ENCODE assay signal across 23 cellular contexts in the genomic region with DNA sequence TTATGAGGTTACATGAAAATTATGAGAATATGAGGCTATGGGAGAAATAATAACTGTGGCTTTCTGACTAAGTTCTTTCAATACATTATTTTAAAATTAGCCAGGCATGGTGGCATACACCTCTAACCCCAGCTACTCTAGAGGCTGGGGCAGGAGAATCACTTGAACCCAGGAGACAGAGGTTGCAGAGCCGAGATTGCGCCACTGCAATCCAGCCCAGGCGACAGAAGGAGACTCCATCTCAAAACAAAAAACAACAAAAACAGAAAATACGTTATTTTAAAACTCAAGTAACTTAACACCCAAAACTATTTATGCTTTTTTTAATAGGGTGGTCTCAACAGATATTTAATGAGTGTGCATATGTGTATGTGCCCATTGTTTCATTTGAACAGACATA. TPM values are rescaled to one million over a fixed set of nuclear protein-coding genes. Genes with fewer than 3 reads are reported as not detected.
DNase-seq lines count a peak whose midpoint lies in the region; ATAC-seq and TF ChIP-seq lines count a peak whose summit lies in the region.
"Had no signal": no experiment of that assay in that cellular context is flagged by ENCODE, and none has a peak within 500 bp of the region (broad histone marks: within the 10 kb centered on the region; RNA-seq: fewer than 3 reads in every experiment).

No MANE protein-coding gene starts in this region.

- H3K36me3 Mint-ChIP-seq in natural killer cell treated with Interleukin-12 subunit alpha and Interleukin-12 subunit beta and Interleukin-15 and Interleukin-18, amount 100 ng/mL, for 72 hours = peaks cover 30% of the 10 kb centered on the region
- H3K36me3 Mint-ChIP-seq: IgD-negative memory B cell had no signal

- H3K79me2 ChIP-seq in ACC112 (ENCODE audit: control insufficient read depth, insufficient read depth, low read length, unreplicated experiment) = peaks cover 43% of the 10 kb centered on the region
- H3K79me2 ChIP-seq in Karpas-422 (ENCODE audit: low read length) = peaks cover 11% of the 10 kb centered on the region

- H3K27ac Mint-ChIP-seq in natural killer cell treated with Interleukin-12 subunit alpha and Interleukin-12 subunit beta and Interleukin-15 and Interleukin-18, amount 100 ng/mL, for 72 hours = peak overlapping the region; percentile 90 to 93
- H3K27ac Mint-ChIP-seq: CD4-positive, alpha-beta T cell had no signal

- H3K4me3 ChIP-seq in ACC112 (ENCODE audit: low read depth, low read length) (no peak overlapping the region), Karpas-422 (ENCODE audit: low read length) (no peak overlapping the region)
- H3K4me3 ChIP-seq: SK-N-MC had no signal

- peaks cover 2% of the 10 kb centered on the region for H3K9me3 Mint-ChIP-seq in natural killer cell treated with Interleukin-12 subunit alpha and Interleukin-12 subunit beta and Interleukin-15 and Interleukin-18, amount 100 ng/mL, for 72 hours
- H3K9me3 Mint-ChIP-seq: CD4-positive, alpha-beta T cell; IgD-negative memory B cell had no signal

- TF ChIP-seq CTCF in RWPE1 (conservative IDR thresholded peaks at IDR 0.05; ENCODE audit: low read depth) = no peak

- H3K36me3 ChIP-seq in ACC112 (ENCODE audit: insufficient read depth, low read length) = no peaks in the 10 kb centered on the region
- no peaks in the 10 kb centered on the region for H3K36me3 ChIP-seq in Karpas-422 (ENCODE audit: insufficient read depth, low read length)

- H2AFZ ChIP-seq in ACC112 (ENCODE audit: low read length, unreplicated experiment) (no peak overlapping the region), Karpas-422 (ENCODE audit: low read length) (no peak overlapping the region)

- H3K4me2 ChIP-seq in Karpas-422 (ENCODE audit: low read depth, low read length, poor library complexity, severe bottlenecking) = peak overlapping the region; percentile 0

- H3K4me1 ChIP-seq in ACC112 (ENCODE audit: control insufficient read depth, insufficient read depth, low read length, unreplicated experiment) (peaks cover 61% of the 10 kb centered on the region), Karpas-422 (ENCODE audit: low read length) (peaks cover 74% of the 10 kb centered on the region)

- CTCF ChIA-PET in RWPE1 (lab: Yijun Ruan, JAX) = no interaction called here

- no peak overlapping the region for H3K9ac ChIP-seq in Karpas-422 (ENCODE audit: low read length)

- H3K4me1 Mint-ChIP-seq in natural killer cell treated with Interleukin-12 subunit alpha and Interleukin-12 subunit beta and Interleukin-15 and Interleukin-18, amount 100 ng/mL, for 72 hours (ENCODE audit: low read depth in 2 of 2) = peaks cover 66 to 79% of the 10 kb centered on the region in 2 donors

- no peaks in the 10 kb centered on the region for H3K27me3 ChIP-seq in ACC112 (ENCODE audit: insufficient read depth, low read length)
- H3K27me3 ChIP-seq in Karpas-422 (ENCODE audit: low read length) = no peaks in the 10 kb centered on the region

- H3K9me3 ChIP-seq in Karpas-422 (ENCODE audit: low read length) = no peaks in the 10 kb centered on the region

- peak overlapping the region; percentile 80 for H3K4me3 Mint-ChIP-seq in natural killer cell treated with Interleukin-12 subunit alpha and Interleukin-12 subunit beta and Interleukin-15 and Interleukin-18, amount 100 ng/mL, for 72 hours
- H3K4me3 Mint-ChIP-seq: CD4-positive, alpha-beta T cell had no signal

- POLR2A ChIA-PET in RWPE1 (lab: Yijun Ruan, JAX; ENCODE audit: low non-redundant PET) = no interaction called here

- DNase-seq in Karpas-422 (no peak), caudate nucleus (lab: John Stamatoyannopoulos, UW) (no peak), AG08395 (ENCODE audit: low spot score) (no peak), NCI-H774 (lab: John Stamatoyannopoulos, UW) (no peak), RWPE1 (ENCODE audit: low spot score) (no peak)
- no peak for DNase-seq in natural killer cell treated with Interleukin-12 subunit alpha and Interleukin-12 subunit beta and Interleukin-15 and Interleukin-18, amount 100 ng/mL, for 72 hours (ENCODE audit: low spot score)
- DNase-seq: AML-193; Calu3; CD4-positive, alpha-beta T cell; DMS53; MV-4-11; NCI-H1417 treated with DMSO at 0.1 percent for 48 hours; NCI-H2029; NCI-H2171 treated with DMSO at 0.1 percent for 48 hours; NCI-H446 treated with DMSO at 0.1 percent for 48 hours; NCI-H748 treated with DMSO at 0.1 percent for 48 hours had no signal

- H3K27ac ChIP-seq in ACC112 (ENCODE audit: low read depth, low read length) = peak overlapping the region; percentile 13; the same call in 1 of the 2 replicates
- H3K27ac ChIP-seq in Karpas-422 (ENCODE audit: low read length) = peak overlapping the region; percentile 35; the same call in 1 of the 2 replicates
- H3K27ac ChIP-seq in caudate nucleus (ENCODE audit: low read depth, low read length) = peak overlapping the region; percentile 68
- no peak overlapping the region for H3K27ac ChIP-seq in RWPE1
- H3K27ac ChIP-seq: SK-N-MC had no signal

- no peaks in the 10 kb centered on the region for H3K9me2 ChIP-seq in Karpas-422 (replicated peaks; ENCODE audit: insufficient read depth, low read length)

- H4K20me1 ChIP-seq in Karpas-422 (ENCODE audit: insufficient read depth, low read depth, low read length) = no peaks in the 10 kb centered on the region

- no peaks in the 10 kb centered on the region for H3K27me3 Mint-ChIP-seq in natural killer cell treated with Interleukin-12 subunit alpha and Interleukin-12 subunit beta and Interleukin-15 and Interleukin-18, amount 100 ng/mL, for 72 hours
- H3K27me3 Mint-ChIP-seq: CD4-positive, alpha-beta T cell; IgD-negative memory B cell had no signal

- ATAC-seq in natural killer cell treated with Interleukin-12 subunit alpha and Interleukin-12 subunit beta and Interleukin-15 and Interleukin-18, amount 100 ng/mL, for 72 hours = no peak
- no peak for ATAC-seq in HG03196 (IDR thresholded peaks at IDR 0.05; ENCODE audit: unreplicated experiment)
- ATAC-seq: Right ventricle myocardium inferior had no signal

RNA-seq across cellular contexts. Expression of gene RFFL, which starts 2.4 kb away (rescaled TPM):
- 14.6 and 16.3 TPM in 2 replicates for total RNA-seq in Karpas-422 (2014; rRNA removed; shearing (Covaris generic); ENCODE audit: low replicate concordance)
- total RNA-seq in natural killer cell treated with Interleukin-12 subunit alpha and Interleukin-12 subunit beta and Interleukin-15 and Interleukin-18, amount 100 ng/mL, for 72 hours = 10 to 100 TPM; 87.6 to 91.5 TPM

RNA-seq across cellular contexts. Expression of gene RAD51D, which starts 53.8 kb away (rescaled TPM):
- 7.2 and 9.0 TPM in 2 replicates for total RNA-seq in Karpas-422 (2014; rRNA removed; shearing (Covaris generic); ENCODE audit: low replicate concordance)
- 10 to 100 TPM; 27.8 to 68.3 TPM for total RNA-seq in natural killer cell treated with Interleukin-12 subunit alpha and Interleukin-12 subunit beta and Interleukin-15 and Interleukin-18, amount 100 ng/mL, for 72 hours

RNA-seq across cellular contexts. Expression of gene FNDC8, which starts 55.5 kb away (rescaled TPM):
- total RNA-seq in Karpas-422 (2014; rRNA removed; shearing (Covaris generic); ENCODE audit: low replicate concordance) = not detected in 2 replicates
- not detected for total RNA-seq in natural killer cell treated with Interleukin-12 subunit alpha and Interleukin-12 subunit beta and Interleukin-15 and Interleukin-18, amount 100 ng/mL, for 72 hours
- total RNA-seq: A673; Calu3; CD4-positive, alpha-beta T cell; HT-29; Right ventricle myocardium inferior had no signal
